In the genomic region with DNA sequence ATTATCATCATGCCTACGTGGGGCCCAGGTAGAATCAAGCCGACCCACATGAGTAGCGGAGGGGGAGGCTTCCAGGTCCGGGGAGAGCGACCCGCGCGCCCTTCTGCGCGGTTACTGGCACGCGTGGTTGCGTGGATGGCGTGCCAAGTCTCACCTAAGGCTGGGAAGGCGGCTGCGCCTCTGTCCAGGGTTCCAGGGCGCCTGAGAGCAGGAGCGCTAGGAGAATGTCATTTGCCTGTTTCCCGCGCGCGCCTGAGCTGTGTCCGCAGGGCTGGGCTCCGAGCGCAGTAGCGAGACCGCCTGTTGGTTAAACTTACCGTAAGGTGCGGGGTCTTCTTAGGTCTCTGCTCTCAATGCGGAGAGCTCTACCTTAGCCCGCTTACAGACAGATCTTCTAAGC, we compare ENCODE assay signal across 12 cellular contexts.
"Had no signal": no experiment of that assay in that cellular context is flagged by ENCODE, and none has a peak within 500 bp of the region (broad histone marks: within the 10 kb centered on the region; RNA-seq: fewer than 3 reads in every experiment).

No MANE protein-coding gene starts in this region.

- H3K36me3 ChIP-seq: cardiac muscle cell, heart left ventricle, lower lobe of right lung, sigmoid colon had no signal

- H3K4me3 ChIP-seq: heart left ventricle, lower lobe of right lung, sigmoid colon had no signal

- H3K27ac ChIP-seq: cardiac muscle cell, heart left ventricle, lower lobe of right lung, sigmoid colon had no signal

- H3K9me3 ChIP-seq: heart left ventricle, lower lobe of right lung, sigmoid colon had no signal

- H3K4me1 ChIP-seq: lower lobe of right lung, sigmoid colon had no signal

- DNase-seq: activated effector memory CD4-positive, alpha-beta T cell treated with Interleukin-2 at 50 U/mL for 16 hours; activated T-cell treated with anti-CD3 and anti-CD28 coated beads, Interleukin-2, amount 50 U/mL, for 24 hours; aorta; heart left ventricle; lower lobe of right lung; midbrain; sigmoid colon; stimulated activated CD4-positive, alpha-beta T cell treated with anti-CD3 and anti-CD28 coated beads, Interleukin-2, amount 100 ng/mL, for 24 hours; stimulated activated naive CD4-positive, alpha-beta T cell; T-helper 2 cell had no signal

- ATAC-seq: activated naive CD4-positive, alpha-beta T cell treated with anti-CD3 and anti-CD28 coated beads, Interleukin-2, amount 50 U/mL, for 72 hours; heart left ventricle had no signal
